ENCODE assay signal across 11 cellular contexts in genomic region chr13:27783111-27783510, GRCh38. TPM values are rescaled to one million over a fixed set of nuclear protein-coding genes. Genes with fewer than 3 reads are reported as not detected.
DNase-seq lines count a peak whose midpoint lies in the region; ATAC-seq and TF ChIP-seq lines count a peak whose summit lies in the region.
"Had no signal": no experiment of that assay in that cellular context is flagged by ENCODE, and none has a peak within 500 bp of the region (broad histone marks: within the 10 kb centered on the region; RNA-seq: fewer than 3 reads in every experiment).

No MANE protein-coding gene starts in this region.

- H3K27ac ChIP-seq in GM23248 = no peak overlapping the region
- no peak overlapping the region for H3K27ac ChIP-seq in PC-3 (ENCODE audit: low read length)
- no peak overlapping the region for H3K27ac ChIP-seq in esophagus muscularis mucosa (replicated peaks in 1 of 4)
- no peak overlapping the region for H3K27ac ChIP-seq in osteoblast (ENCODE audit: low read depth, low read length)
- H3K27ac ChIP-seq: skin epidermis had no signal

- DNase-seq in GM23248 (peak; percentile 14), PC-3 (peak; percentile 21), esophagus muscularis mucosa (ENCODE audit: extremely low spot score) (no peak), osteoblast (ENCODE audit: insufficient read length, low spot score, missing footprints) (no peak), NCI-H1436 treated with DMSO at 0.1 percent for 48 hours (lab: John Stamatoyannopoulos, UW) (no peak)
- no peak for DNase-seq in activated CD4-positive, alpha-beta T cell treated with anti-CD3 and anti-CD28 coated beads, Interleukin-2, amount 50 U/mL, for 1 hour
- DNase-seq: activated naive CD4-positive, alpha-beta T cell treated with anti-CD3 and anti-CD28 coated beads, Interleukin-2, amount 50 U/mL, for 16 hours; NCI-H1105; T1000 had no signal

- H4K20me1 ChIP-seq in GM23248 (ENCODE audit: insufficient read depth) = no peaks in the 10 kb centered on the region
- no peaks in the 10 kb centered on the region for H4K20me1 ChIP-seq in PC-3 (ENCODE audit: low read length)
- no peaks in the 10 kb centered on the region for H4K20me1 ChIP-seq in osteoblast (ENCODE audit: insufficient read depth, low read length)

- no peak overlapping the region for H2AFZ ChIP-seq in GM23248
- H2AFZ ChIP-seq in PC-3 (ENCODE audit: low read length) = no peak overlapping the region
- no peak overlapping the region for H2AFZ ChIP-seq in osteoblast (ENCODE audit: low read length)

- H3K79me2 ChIP-seq in GM23248 (ENCODE audit: insufficient read depth) (no peaks in the 10 kb centered on the region), PC-3 (ENCODE audit: low read length) (no peaks in the 10 kb centered on the region), osteoblast (ENCODE audit: insufficient read depth, low read length) (no peaks in the 10 kb centered on the region)

- CTCF ChIA-PET in PC-3 (lab: Charles Lee) = interaction anchor here (1.2 kb wide), 1 partner anchor 43 kb away, joined by 3 read pairs; no protein-coding TSS in a partner anchor

- H3K9me3 ChIP-seq in GM23248 (ENCODE audit: low read depth) (no peaks in the 10 kb centered on the region), PC-3 (ENCODE audit: low read length) (no peaks in the 10 kb centered on the region), esophagus muscularis mucosa (no peaks in the 10 kb centered on the region), osteoblast (ENCODE audit: low read depth, low read length) (no peaks in the 10 kb centered on the region)

- no peaks in the 10 kb centered on the region for H3K36me3 ChIP-seq in GM23248 (ENCODE audit: low read depth)
- H3K36me3 ChIP-seq in PC-3 (ENCODE audit: low read depth, low read length) = no peaks in the 10 kb centered on the region
- no peaks in the 10 kb centered on the region for H3K36me3 ChIP-seq in esophagus muscularis mucosa
- no peaks in the 10 kb centered on the region for H3K36me3 ChIP-seq in osteoblast (ENCODE audit: insufficient read depth, low read length)

- POLR2A ChIA-PET in PC-3 (lab: Charles Lee; ENCODE audit: unreplicated experiment) = interaction anchor here (0.6 kb wide), 1 partner anchor 171 kb away, joined by 3 read pairs; no protein-coding TSS in a partner anchor

- ATAC-seq in PC-3 (peak; percentile 73), HG03039 (IDR thresholded peaks at IDR 0.05; ENCODE audit: unreplicated experiment) (no peak)

- no peak for TF ChIP-seq POLR2A in esophagus muscularis mucosa (IDR thresholded peaks at IDR 0.05; ENCODE audit: low read depth)

- H3K4me2 ChIP-seq in GM23248 (ENCODE audit: unreplicated experiment) = no peak overlapping the region
- H3K4me2 ChIP-seq in PC-3 (ENCODE audit: low read length) = no peak overlapping the region
- H3K4me2 ChIP-seq in osteoblast (ENCODE audit: insufficient read depth, low read length) = no peak overlapping the region

- peak; percentile 47 for TF ChIP-seq CTCF in PC-3 (conservative IDR thresholded peaks at IDR 0.05; ENCODE audit: low read depth, low read length)
- TF ChIP-seq CTCF in esophagus muscularis mucosa (IDR thresholded peaks at IDR 0.05) = peak; percentile 29 to 42 (median 32)
- TF ChIP-seq CTCF in osteoblast (IDR thresholded peaks at IDR 0.05; ENCODE audit: extremely low read depth, low read depth, low read length) = peak; percentile 24

- H3K4me1 ChIP-seq in GM23248 (ENCODE audit: insufficient read depth) = no peaks in the 10 kb centered on the region
- H3K4me1 ChIP-seq in PC-3 (ENCODE audit: insufficient read depth, low read length) = no peaks in the 10 kb centered on the region
- H3K4me1 ChIP-seq in esophagus muscularis mucosa = no peaks in the 10 kb centered on the region
- H3K4me1 ChIP-seq in osteoblast (ENCODE audit: insufficient read depth, low read length) = no peaks in the 10 kb centered on the region

- H3K9ac ChIP-seq in GM23248 (no peak overlapping the region), PC-3 (ENCODE audit: low read length) (no peak overlapping the region)

- in situ Hi-C loops in GM23248 (cut with MboI) = no loop called here

- BruUV-seq in PC-3 (replicated peaks; lab: Mats Ljungman, UMichigan) = no TSS peak

- no peak for TF ChIP-seq EP300 in esophagus muscularis mucosa (IDR thresholded peaks at IDR 0.05)

- H3K4me3 ChIP-seq in GM23248 (no peak overlapping the region), PC-3 (ENCODE audit: low read length) (no peak overlapping the region), esophagus muscularis mucosa (no peak overlapping the region), osteoblast (ENCODE audit: insufficient read depth, low read length) (no peak overlapping the region)
- H3K4me3 ChIP-seq: skin epidermis had no signal

- intact Hi-C loops in PC-3 (cut with micrococcal nuclease) = loop anchor here (2.0 to 5.0 kb wide), 2 partner anchors 118 to 411 kb away; no protein-coding TSS in a partner anchor
- intact Hi-C loops in esophagus muscularis mucosa (cut with DNase I) = no loop called here

- WGBS in GM23248 (ENCODE audit: low coverage in 1 of 2, low lambda C conversion rate in 2 of 2, missing lambda C conversion rate in 2 of 2), 2 experiments = 14 to 19% methylated on average over 4 of the region's 4 CpGs
- WGBS in esophagus muscularis mucosa = 39% methylated on average over 4 of the region's 4 CpGs

- H3K9me2 ChIP-seq in GM23248 (ENCODE audit: insufficient read depth) (no peaks in the 10 kb centered on the region), PC-3 (replicated peaks; ENCODE audit: low read length) (no peaks in the 10 kb centered on the region)

- peaks cover 31% of the 10 kb centered on the region for H3K27me3 ChIP-seq in GM23248 (replicated peaks; ENCODE audit: insufficient read depth)
- peaks cover 20% of the 10 kb centered on the region for H3K27me3 ChIP-seq in PC-3 (ENCODE audit: low read length)
- peaks cover 0 to 50% (median 2%) of the 10 kb centered on the region in 4 donors for H3K27me3 ChIP-seq in esophagus muscularis mucosa
- H3K27me3 ChIP-seq in osteoblast (ENCODE audit: insufficient read depth, low read length) = peaks cover 18% of the 10 kb centered on the region

- H3F3A ChIP-seq in GM23248 (ENCODE audit: insufficient read depth) (no peaks in the 10 kb centered on the region), PC-3 (ENCODE audit: low read length, unreplicated experiment) (no peaks in the 10 kb centered on the region)

RNA-seq across cellular contexts. Expression of gene GSX1, which starts 9.2 kb away (rescaled TPM):
- not detected in 2 replicates for total RNA-seq in GM23248 (2014; rRNA removed; shearing (Covaris generic))
- not detected in 2 replicates for polyA plus RNA-seq in GM23248 (2016; fragmentation: Nextera tagmentation; extraction: Ambion mirVana)
- total RNA-seq in PC-3 (2014; rRNA removed) = not detected in 2 replicates
- total RNA-seq in esophagus muscularis mucosa = not detected
- total RNA-seq in osteoblast = not detected in 2 replicates

Comparison
In these comparisons a context has a peak if more than half of its experiments do, and no peak if none do; other contexts are left out.
1. DNase-seq: peak in GM23248 (single experiment) and PC-3 (single experiment); none in esophagus muscularis mucosa (single experiment), osteoblast (single experiment), NCI-H1436 treated with DMSO at 0.1 percent for 48 hours (single experiment) and activated CD4-positive, alpha-beta T cell treated with anti-CD3 and anti-CD28 coated beads, Interleukin-2, amount 50 U/mL, for 1 hour (single experiment).
2. Peak in every context shown above with its lines, with median percentiles within 50 percentile points of each other: CTCF ChIP-seq.